In genomic region chr10:35352508-35352907, GRCh38 we compare ENCODE assay signal across 13 cellular contexts. TPM values are rescaled to one million over a fixed set of nuclear protein-coding genes. Genes with fewer than 3 reads are reported as not detected.
DNase-seq lines count a peak whose midpoint lies in the region; ATAC-seq and TF ChIP-seq lines count a peak whose summit lies in the region.
"Had no signal": no experiment of that assay in that cellular context is flagged by ENCODE, and none has a peak within 500 bp of the region (broad histone marks: within the 10 kb centered on the region; RNA-seq: fewer than 3 reads in every experiment).

No MANE protein-coding gene starts in this region.

- H3K36me3 ChIP-seq in CD8-positive, alpha-beta memory T cell (ENCODE audit: insufficient read depth, low read length), result no peaks in the 10 kb centered on the region
- H3K36me3 ChIP-seq in PC-9 (ENCODE audit: low read depth) (no peaks in the 10 kb centered on the region), Caco-2 (ENCODE audit: control insufficient read depth, insufficient read depth, low read length) (no peaks in the 10 kb centered on the region; the same call in none of the 2 replicates)
- H3K36me3 ChIP-seq: ascending aorta, thoracic aorta had no signal

- intact Hi-C loops in left colon (cut with DNase I, micrococcal nuclease), result no loop called here
- intact Hi-C loops in PC-9 (cut with micrococcal nuclease; ENCODE audit: unreplicated experiment), result no loop called here
- intact Hi-C loops in Caco-2 (cut with micrococcal nuclease; ENCODE audit: unreplicated experiment), result no loop called here

- ATAC-seq in GM21367 (IDR thresholded peaks at IDR 0.05; ENCODE audit: unreplicated experiment) (peak; percentile 36), memory B cell (ENCODE audit: low read depth) (peak; percentile 57), left colon (no peak)

- no peaks in the 10 kb centered on the region for H3K9me3 Mint-ChIP-seq in CD8-positive, alpha-beta memory T cell
- H3K9me3 Mint-ChIP-seq in memory B cell, result no peaks in the 10 kb centered on the region
- no peaks in the 10 kb centered on the region for H3K9me3 Mint-ChIP-seq in Caco-2 (ENCODE audit: unreplicated experiment)
- H3K9me3 Mint-ChIP-seq: dendritic cell treated with granulocyte-macrophage colony-stimulating factor and Interleukin-4, amounts not matched to agents 40 ng/mL and 50 ng/mL, for 4 days had no signal

- no peaks in the 10 kb centered on the region for H3K9me3 ChIP-seq in CD8-positive, alpha-beta memory T cell (ENCODE audit: low read length)
- H3K9me3 ChIP-seq in PC-9 (ENCODE audit: insufficient read depth, low read depth) (no peaks in the 10 kb centered on the region), Caco-2 (no peaks in the 10 kb centered on the region)
- H3K9me3 ChIP-seq: ascending aorta, thoracic aorta had no signal

- CTCF ChIA-PET in CD8-positive, alpha-beta memory T cell (lab: Charles Lee), result interaction anchor here (1.8 kb wide), 1 partner anchor 157 kb away, joined by 5 read pairs; no protein-coding TSS in a partner anchor
- CTCF ChIA-PET in PC-9 (lab: Charles Lee), result no interaction called here
- CTCF ChIA-PET in Caco-2 (lab: Charles Lee), result interaction anchor here (2.2 kb wide), 1 partner anchor 31 kb away, joined by 4 read pairs; no protein-coding TSS in a partner anchor

- no peaks in the 10 kb centered on the region for H3K27me3 Mint-ChIP-seq in CD8-positive, alpha-beta memory T cell
- no peaks in the 10 kb centered on the region for H3K27me3 Mint-ChIP-seq in memory B cell
- H3K27me3 Mint-ChIP-seq in Caco-2 (ENCODE audit: insufficient read depth, unreplicated experiment), result no peaks in the 10 kb centered on the region
- H3K27me3 Mint-ChIP-seq: dendritic cell treated with granulocyte-macrophage colony-stimulating factor and Interleukin-4, amounts not matched to agents 40 ng/mL and 50 ng/mL, for 4 days had no signal

- POLR2A ChIA-PET in CD8-positive, alpha-beta memory T cell (lab: Charles Lee), result no interaction called here
- POLR2A ChIA-PET in PC-9 (lab: Charles Lee; ENCODE audit: unreplicated experiment) (no interaction called here), Caco-2 (lab: Charles Lee) (no interaction called here)

- H3K79me2 ChIP-seq in PC-9 (ENCODE audit: low read depth), result peaks cover 75% of the 10 kb centered on the region

- H4K20me1 ChIP-seq in PC-9 (ENCODE audit: insufficient read depth), result peaks cover 11% of the 10 kb centered on the region

- TF ChIP-seq CTCF in PC-9 (conservative IDR thresholded peaks at IDR 0.05) (no peak), Caco-2 (IDR thresholded peaks at IDR 0.05; ENCODE audit: insufficient read depth in 1 of 2, low read depth in 1 of 2, low read length in 1 of 2, severe bottlenecking in 1 of 2, unreplicated experiment in 1 of 2) (no peak)

- BruUV-seq in PC-9 (replicated peaks; lab: Mats Ljungman, UMichigan), result no TSS peak
- no TSS peak for BruUV-seq in Caco-2 (replicated peaks; lab: Mats Ljungman, UMichigan)

- H3K4me3 ChIP-seq in CD8-positive, alpha-beta memory T cell (ENCODE audit: low read length), result peak overlapping the region; percentile 5
- H3K4me3 ChIP-seq in PC-9, result no peak overlapping the region
- no peak overlapping the region for H3K4me3 ChIP-seq in Caco-2 (ENCODE audit: low read depth, low read length)
- H3K4me3 ChIP-seq: ascending aorta, smooth muscle cell, thoracic aorta had no signal

- H3K27ac ChIP-seq in CD8-positive, alpha-beta memory T cell (ENCODE audit: low read depth, low read length), result no peak overlapping the region
- H3K27ac ChIP-seq in PC-9, result no peak overlapping the region
- H3K27ac ChIP-seq: ascending aorta, thoracic aorta had no signal

- H3F3A ChIP-seq in PC-9 (ENCODE audit: insufficient read depth, low read depth), result no peaks in the 10 kb centered on the region

- DNase-seq in CD8-positive, alpha-beta memory T cell, result peak in 1 of 5 donors; percentile 5
- DNase-seq in UCSD-AML1 (lab: John Stamatoyannopoulos, UW; ENCODE audit: unreplicated experiment) (peak; percentile 34), memory B cell (ENCODE audit: low spot score in 2 of 2) (no peak), left colon (no peak), PC-9 (no peak), KG1 (lab: John Stamatoyannopoulos, UW) (no peak), Caco-2 (no peak)
- DNase-seq: NCI-H345 had no signal

- peak overlapping the region; percentile 12 to 81 (median 61) for H3K4me3 Mint-ChIP-seq in CD8-positive, alpha-beta memory T cell
- H3K4me3 Mint-ChIP-seq in memory B cell (peak overlapping the region; percentile 22), Caco-2 (ENCODE audit: unreplicated experiment) (no peak overlapping the region)
- H3K4me3 Mint-ChIP-seq: dendritic cell treated with granulocyte-macrophage colony-stimulating factor and Interleukin-4, amounts not matched to agents 40 ng/mL and 50 ng/mL, for 4 days had no signal

- H3K36me3 Mint-ChIP-seq in CD8-positive, alpha-beta memory T cell, result peaks cover 0 to 5% (median 4%) of the 10 kb centered on the region in 3 donors
- peaks cover 12% of the 10 kb centered on the region for H3K36me3 Mint-ChIP-seq in memory B cell
- peaks cover 13% of the 10 kb centered on the region for H3K36me3 Mint-ChIP-seq in Caco-2 (ENCODE audit: insufficient read depth, unreplicated experiment)

- peak overlapping the region in 4 of 8 donors; percentile 22 to 48 (median 40) for H3K27ac Mint-ChIP-seq in CD8-positive, alpha-beta memory T cell
- H3K27ac Mint-ChIP-seq in memory B cell, result peak overlapping the region; percentile 37
- H3K27ac Mint-ChIP-seq in Caco-2 (ENCODE audit: unreplicated experiment), result no peak overlapping the region
- H3K27ac Mint-ChIP-seq: dendritic cell treated with granulocyte-macrophage colony-stimulating factor and Interleukin-4, amounts not matched to agents 40 ng/mL and 50 ng/mL, for 4 days had no signal

- peaks cover 82 to 97% (median 95%) of the 10 kb centered on the region in 3 donors for H3K4me1 Mint-ChIP-seq in CD8-positive, alpha-beta memory T cell
- peaks cover 69% of the 10 kb centered on the region for H3K4me1 Mint-ChIP-seq in memory B cell
- H3K4me1 Mint-ChIP-seq in Caco-2 (ENCODE audit: low read depth, unreplicated experiment), result peaks cover 36% of the 10 kb centered on the region

- peaks cover 81% of the 10 kb centered on the region for H3K4me1 ChIP-seq in CD8-positive, alpha-beta memory T cell (ENCODE audit: insufficient read depth, low read length)
- H3K4me1 ChIP-seq in PC-9 (replicated peaks; ENCODE audit: insufficient read depth) (no peaks in the 10 kb centered on the region), Caco-2 (peaks cover 18% of the 10 kb centered on the region)

- no peak overlapping the region for H2AFZ ChIP-seq in PC-9

- H3K4me2 ChIP-seq in PC-9, result no peak overlapping the region
- H3K4me2 ChIP-seq: smooth muscle cell had no signal

- no peaks in the 10 kb centered on the region for H3K27me3 ChIP-seq in CD8-positive, alpha-beta memory T cell (ENCODE audit: insufficient read depth, low read length, poor library complexity, severe bottlenecking)
- H3K27me3 ChIP-seq in PC-9 (ENCODE audit: insufficient read depth, low read depth) (no peaks in the 10 kb centered on the region), Caco-2 (replicated peaks; ENCODE audit: control insufficient read depth, insufficient read depth, low read length) (no peaks in the 10 kb centered on the region)
- H3K27me3 ChIP-seq: ascending aorta had no signal

- H3K9me2 ChIP-seq in PC-9 (ENCODE audit: insufficient read depth), result no peaks in the 10 kb centered on the region

RNA-seq across cellular contexts. Expression of gene CCNY, which starts 16.2 kb away (rescaled TPM):
- total RNA-seq in CD8-positive, alpha-beta memory T cell, result 10 to 100 TPM; 58.4 to 65.2 TPM
- 15.1 TPM for polyA plus RNA-seq in CD8-positive, alpha-beta memory T cell
- total RNA-seq in left colon, result 10 to 100 TPM; 51.6 to 78.0 TPM
- total RNA-seq in PC-9 (2021), result 54.9 and 69.5 TPM in 2 replicates
- total RNA-seq in Caco-2 (2022), result 111 and 122 TPM in 2 replicates
